9 cellular contexts compared by ENCODE assay signal in the genomic region with DNA sequence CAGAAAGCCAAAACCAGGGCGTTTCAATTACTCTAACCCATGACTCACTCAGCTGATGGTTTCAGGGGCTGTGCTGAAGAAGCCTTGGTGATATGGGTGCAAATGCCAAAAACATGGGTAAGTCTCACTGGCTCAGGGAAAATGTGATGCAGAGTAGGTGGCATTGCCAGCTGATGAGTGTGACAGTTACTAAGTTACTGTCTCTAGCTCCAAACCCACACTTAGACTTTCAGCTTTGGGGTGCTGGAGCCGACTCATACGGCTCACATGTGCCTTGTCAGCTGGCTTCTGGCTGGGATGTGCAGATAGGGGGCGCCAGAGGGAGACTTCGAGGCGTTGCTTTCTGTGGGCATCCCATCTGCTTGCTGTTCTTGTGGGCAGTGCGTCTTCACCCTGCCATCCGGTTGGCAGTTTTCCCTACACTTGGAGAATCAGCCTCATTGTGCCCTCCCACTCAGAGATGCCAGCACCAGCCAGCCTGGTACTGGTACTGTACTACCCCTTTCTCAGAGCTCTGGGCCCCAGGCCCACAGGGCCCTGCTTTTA. TPM values are rescaled to one million over a fixed set of nuclear protein-coding genes. Genes with fewer than 3 reads are reported as not detected.
DNase-seq lines count a peak whose midpoint lies in the region; ATAC-seq and TF ChIP-seq lines count a peak whose summit lies in the region.
"Had no signal": no experiment of that assay in that cellular context is flagged by ENCODE, and none has a peak within 500 bp of the region (broad histone marks: within the 10 kb centered on the region; RNA-seq: fewer than 3 reads in every experiment).

No MANE protein-coding gene starts in this region.

- no peaks in the 10 kb centered on the region for H3K9me3 Mint-ChIP-seq in natural killer cell

- H3K27ac Mint-ChIP-seq in natural killer cell = no peak overlapping the region

- H3K27me3 ChIP-seq in dorsolateral prefrontal cortex = peaks cover 0 to 24% (median 0%) of the 10 kb centered on the region in 45 donors
- H3K27me3 ChIP-seq in thyroid gland = no peaks in the 10 kb centered on the region

- peak; percentile 64 to 79 (median 69) for ATAC-seq in natural killer cell
- ATAC-seq in HG03571 (IDR thresholded peaks at IDR 0.05; ENCODE audit: unreplicated experiment) = no peak

- H3K4me1 Mint-ChIP-seq in natural killer cell = no peaks in the 10 kb centered on the region

- in situ Hi-C loops in G401 (cut with HindIII; ENCODE audit: low sequenced_read_pairs) = no loop called here

- TF ChIP-seq CTCF in dorsolateral prefrontal cortex (IDR thresholded peaks at IDR 0.05 in 54 of 56, conservative IDR thresholded peaks at IDR 0.05 in 2 of 56; ENCODE audit: low read depth in 1 of 56, partially characterized antibody in 56 of 56) = peak in 50 of 56 donors; percentile 10 to 61 (median 41)
- TF ChIP-seq CTCF in natural killer cell (IDR thresholded peaks at IDR 0.05) = peak; percentile 20
- TF ChIP-seq CTCF in thyroid gland (IDR thresholded peaks at IDR 0.05) = peak in 4 of 6 experiments; percentile 37 to 55 (median 50)

- H3K27ac ChIP-seq in dorsolateral prefrontal cortex (no peak overlapping the region), thyroid gland (peak overlapping the region; percentile 16 to 34 (median 24))

- peaks cover 27 to 46% of the 10 kb centered on the region in 2 donors for H3K27me3 Mint-ChIP-seq in natural killer cell (ENCODE audit: low read depth in 2 of 2)

- H3K36me3 ChIP-seq in thyroid gland = no peaks in the 10 kb centered on the region

- no peaks in the 10 kb centered on the region for H3K36me3 Mint-ChIP-seq in natural killer cell

- peak; percentile 91 for DNase-seq in DMS53 (lab: John Stamatoyannopoulos, UW)
- DNase-seq in Jurkat, Clone E6-1 (ENCODE audit: low read depth, low spot score) = peak; percentile 35
- DNase-seq in activated CD4-positive, CD25-positive, alpha-beta regulatory T cell treated with anti-CD3 and anti-CD28 coated beads, Interleukin-2, amount 50 U/mL, for 72 hours = peak; percentile 68
- peak in 8 of 10 donors; percentile 33 to 80 (median 68) for DNase-seq in dorsolateral prefrontal cortex
- peak; percentile 45 for DNase-seq in natural killer cell
- peak; percentile 71 to 82 for DNase-seq in thyroid gland
- no peak for DNase-seq in G401 (ENCODE audit: low spot score)

- peaks cover 55 to 82% of the 10 kb centered on the region in 2 donors for H3K4me1 ChIP-seq in thyroid gland

- no peak overlapping the region for H3K4me3 Mint-ChIP-seq in natural killer cell

- no peak for TF ChIP-seq POLR2A in thyroid gland (IDR thresholded peaks at IDR 0.05)

- WGBS in thyroid gland, 2 donors = 35 to 49% methylated on average over 3 to 7 of the region's 8 CpGs

- intact Hi-C loops in dorsolateral prefrontal cortex (cut with DNase I) = no loop called here
- intact Hi-C loops in natural killer cell (cut with micrococcal nuclease) = loop anchor here (2.0 kb wide), 1 partner anchor 105 kb away; no protein-coding TSS in a partner anchor
- intact Hi-C loops in thyroid gland (cut with DNase I) = no loop called here

- H3K9me3 ChIP-seq in thyroid gland = no peaks in the 10 kb centered on the region

- H3K4me3 ChIP-seq in Jurkat, Clone E6-1 (ENCODE audit: low read length) = no peak overlapping the region
- no peak overlapping the region for H3K4me3 ChIP-seq in dorsolateral prefrontal cortex
- no peak overlapping the region for H3K4me3 ChIP-seq in thyroid gland (replicated peaks in 1 of 3)

RNA-seq across cellular contexts. Expression of a gene that starts 11.1 kb away (rescaled TPM):
- not detected for polyA plus RNA-seq in Jurkat, Clone E6-1 (2012; ENCODE audit: insufficient read depth, insufficient read length)
- total RNA-seq in dorsolateral prefrontal cortex (1 to 10 TPM in 37 of 120 experiments, under 1 TPM in 12, not detected in 71; 0.36 to 4.9 (median 1.5) TPM), natural killer cell (under 1 TPM in 1 of 3 donors, not detected in 2; 0.54 TPM), thyroid gland (100 to 1,000 TPM; 333 to 826 (median 460) TPM)
- 0.49 TPM in 1 of 2 replicates, not detected in the other for total RNA-seq in G401 (2014; rRNA removed; shearing (Covaris generic))
- polyA plus RNA-seq: neural cell had no signal

RNA-seq across cellular contexts. Expression of a gene that starts 30.2 kb away (rescaled TPM):
- polyA plus RNA-seq in Jurkat, Clone E6-1 (2012; ENCODE audit: insufficient read depth, insufficient read length) = not detected
- total RNA-seq in dorsolateral prefrontal cortex = under 1 TPM in 51 of 120 experiments, not detected in 69; 0.10 to 0.43 (median 0.19) TPM
- not detected for total RNA-seq in natural killer cell
- 1 to 10 TPM in 1 of 4 donors, under 1 TPM in 1, not detected in 2; 0.34 to 1.6 TPM for total RNA-seq in thyroid gland
- total RNA-seq in G401 (2014; rRNA removed; shearing (Covaris generic)) = 0.37 and 0.44 TPM in 2 replicates
- polyA plus RNA-seq: neural cell had no signal

RNA-seq across cellular contexts. Expression of a gene that starts 52.5 kb away (rescaled TPM):
- polyA plus RNA-seq in Jurkat, Clone E6-1 (2012; ENCODE audit: insufficient read depth, insufficient read length) = not detected
- total RNA-seq in dorsolateral prefrontal cortex = 1 to 10 TPM in 3 of 120 experiments, under 1 TPM in 82, not detected in 35; 0.21 to 1.3 (median 0.44) TPM
- 1 to 10 TPM; 2.0 to 3.6 (median 2.7) TPM for total RNA-seq in natural killer cell
- total RNA-seq in thyroid gland = 1 to 10 TPM in 1 of 4 donors, under 1 TPM in 3; 0.13 to 1.1 (median 0.42) TPM
- not detected in 2 replicates for total RNA-seq in G401 (2014; rRNA removed; shearing (Covaris generic))
- polyA plus RNA-seq: neural cell had no signal

Comparison
In these comparisons a context has a peak if more than half of its experiments do, and no peak if none do; other contexts are left out.
1. H3K27ac ChIP-seq: peak in thyroid gland (3 of 3); none in dorsolateral prefrontal cortex (0 of 59).
2. RNA of a gene that starts 11.1 kb away (total RNA-seq): 333 to 826 TPM in thyroid gland; 0.36 to 4.9 TPM in dorsolateral prefrontal cortex, 0.49 TPM in G401 and 0.54 TPM in natural killer cell; every median in the first group is over 10 times any median in the second.
3. Peak in every context shown above with its lines, with median percentiles within 50 percentile points of each other: CTCF ChIP-seq.